In the genomic region with DNA sequence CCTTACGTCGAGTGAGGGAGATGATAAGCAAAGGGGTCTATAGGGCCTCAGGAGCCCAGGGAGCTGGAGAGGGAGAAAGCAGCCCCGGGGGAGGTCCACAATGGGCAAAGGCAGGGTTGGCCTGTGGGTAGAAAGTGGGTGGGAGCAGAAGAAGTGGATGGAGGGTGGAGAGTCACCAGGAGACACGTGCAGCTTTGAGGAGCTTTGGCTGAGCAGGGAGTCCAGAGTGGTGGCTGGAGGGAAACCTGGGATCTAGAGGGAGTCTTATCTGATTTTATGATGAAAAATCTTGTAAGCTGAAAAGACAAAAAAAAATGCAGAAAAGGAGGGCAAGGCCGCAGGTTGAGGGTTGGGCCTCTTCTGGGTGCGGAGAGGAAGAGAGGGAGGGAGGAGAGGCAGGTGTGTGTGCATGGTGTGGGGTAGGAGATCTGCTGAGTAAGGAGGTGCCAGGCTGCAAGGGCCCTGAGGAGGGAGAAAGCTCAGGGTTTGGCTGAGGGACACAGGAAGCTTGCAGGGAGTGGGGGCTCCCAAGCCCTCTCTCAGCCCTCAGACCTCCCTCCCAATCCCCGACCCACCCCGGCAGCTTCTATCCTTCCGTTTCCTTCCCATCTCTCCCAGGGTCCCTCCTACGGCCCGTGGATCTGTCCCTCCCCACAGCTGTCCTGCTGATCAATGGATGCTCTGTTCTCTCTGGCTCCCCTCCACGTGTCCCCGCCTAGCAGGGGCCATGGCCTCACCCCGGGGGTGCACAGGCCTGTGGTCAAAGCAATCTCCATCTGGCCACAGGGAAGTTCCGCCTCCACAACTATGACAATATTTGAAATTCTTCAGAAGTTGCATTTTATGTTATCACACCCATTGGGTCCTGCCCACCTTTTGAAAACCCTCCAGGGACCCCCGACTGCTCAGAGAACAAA, we compare ENCODE assay signal across 15 cellular contexts. TPM values are rescaled to one million over a fixed set of nuclear protein-coding genes. Genes with fewer than 3 reads are reported as not detected.
DNase-seq lines count a peak whose midpoint lies in the region; ATAC-seq and TF ChIP-seq lines count a peak whose summit lies in the region.
"Had no signal": no experiment of that assay in that cellular context is flagged by ENCODE, and none has a peak within 500 bp of the region (broad histone marks: within the 10 kb centered on the region; RNA-seq: fewer than 3 reads in every experiment).

No MANE protein-coding gene starts in this region.

- H2AFZ ChIP-seq in mammary epithelial cell (ENCODE audit: low read depth, low read length): peak overlapping the region; percentile 66
- H2AFZ ChIP-seq: parathyroid adenoma had no signal

- no peaks in the 10 kb centered on the region for H3K27me3 ChIP-seq in mammary epithelial cell (ENCODE audit: insufficient read depth, low read length)
- no peaks in the 10 kb centered on the region for H3K27me3 ChIP-seq in testis
- H3K27me3 ChIP-seq: vagina had no signal

- intact Hi-C loops in mammary epithelial cell (cut with micrococcal nuclease) (no loop called here), testis (cut with DNase I; ENCODE audit: low total_unique reads) (no loop called here)

- TF ChIP-seq CTCF in mammary epithelial cell (conservative IDR thresholded peaks at IDR 0.05 in 1 of 2, IDR thresholded peaks at IDR 0.05 in 1 of 2; ENCODE audit: extremely low read depth in 1 of 2, insufficient read depth in 1 of 2, low read depth in 1 of 2, low read length in 2 of 2) (no peak), testis (IDR thresholded peaks at IDR 0.05) (no peak)

- no peaks in the 10 kb centered on the region for H4K20me1 ChIP-seq in mammary epithelial cell (ENCODE audit: insufficient read depth, low read length)

- no peak overlapping the region for H3K27ac ChIP-seq in mammary epithelial cell (ENCODE audit: insufficient read depth, low read depth, low read length)
- no peak overlapping the region for H3K27ac ChIP-seq in testis
- H3K27ac ChIP-seq: parathyroid adenoma, SK-N-MC, vagina had no signal

- no peak overlapping the region for H3K9ac ChIP-seq in mammary epithelial cell (ENCODE audit: insufficient read depth, low read length)
- H3K9ac ChIP-seq: parathyroid adenoma had no signal

- no peak overlapping the region for H3K4me2 ChIP-seq in mammary epithelial cell (ENCODE audit: insufficient read depth, low read depth, low read length)

- H3K9me3 ChIP-seq in mammary epithelial cell (replicated peaks; ENCODE audit: insufficient read depth, low read length): no peaks in the 10 kb centered on the region
- H3K9me3 ChIP-seq in testis: no peaks in the 10 kb centered on the region
- H3K9me3 ChIP-seq: vagina had no signal

- BruUV-seq in mammary epithelial cell (replicated peaks; lab: Mats Ljungman, UMichigan): no TSS peak

- dilution Hi-C loops in mammary epithelial cell (cut with HindIII; ENCODE audit: low sequenced_read_pairs): no loop called here

- CTCF ChIA-PET in mammary epithelial cell (lab: Charles Lee; ENCODE audit: low non-redundant PET): interaction anchor here (0.6 kb wide), 1 partner anchor 11 kb away, joined by 4 read pairs; no protein-coding TSS in a partner anchor

- whole genome bisulfite sequencing in mammary epithelial cell (ENCODE audit: low coverage, missing lambda C conversion rate): 23% methylated on average over 8 of the region's 16 CpGs
- 41 to 45% methylated on average over 16 of the region's 16 CpGs for WGBS in testis, 2 donors

- H3K4me1 ChIP-seq in mammary epithelial cell (ENCODE audit: insufficient read depth, low read length): peaks cover 5% of the 10 kb centered on the region
- H3K4me1 ChIP-seq in testis: peaks cover 14% of the 10 kb centered on the region
- H3K4me1 ChIP-seq: parathyroid adenoma had no signal

- H3K4me3 ChIP-seq in mammary epithelial cell (replicated peaks in 1 of 3; ENCODE audit: insufficient read depth in 1 of 3, low read depth in 2 of 3, low read length in 3 of 3) (no peak overlapping the region), testis (no peak overlapping the region)
- H3K4me3 ChIP-seq: SK-N-MC, vagina had no signal

- ATAC-seq in HG02642 (IDR thresholded peaks at IDR 0.05; ENCODE audit: poor library complexity, unreplicated experiment): no peak
- ATAC-seq: activated CD8-positive, alpha-beta T cell treated with anti-CD3 and anti-CD28 coated beads for 36 hours had no signal

- DNase-seq in SKM-1 treated with dmso at 0.1 percent for 144 hours (lab: John Stamatoyannopoulos, UW; ENCODE audit: unreplicated experiment) (peak; percentile 25), SKM-1 (lab: John Stamatoyannopoulos, UW; ENCODE audit: unreplicated experiment) (no peak), mammary epithelial cell (no peak), medulla oblongata (ENCODE audit: extremely low spot score) (peak; percentile 90), testis (peak; percentile 31), SHP77 treated with DMSO at 0.1 percent for 48 hours (lab: John Stamatoyannopoulos, UW) (no peak)
- DNase-seq in activated T-cell treated with anti-CD3 and anti-CD28 coated beads, Interleukin-2, amount 50 U/mL, for 1 hour: no peak
- DNase-seq: activated CD8-positive, alpha-beta T cell treated with anti-CD3 and anti-CD28 coated beads for 36 hours; DND-41; NCI-H510A had no signal

- no peaks in the 10 kb centered on the region for H3K36me3 ChIP-seq in mammary epithelial cell (ENCODE audit: insufficient read depth, low read length)
- no peaks in the 10 kb centered on the region for H3K36me3 ChIP-seq in testis (ENCODE audit: low read depth, missing control alignments)
- H3K36me3 ChIP-seq: vagina had no signal

- in situ Hi-C loops in mammary epithelial cell (cut with MboI; ENCODE audit: low sequenced_read_pairs in 2 of 2): no loop called here

- H3K79me2 ChIP-seq in mammary epithelial cell (ENCODE audit: insufficient read depth, low read length): no peaks in the 10 kb centered on the region
- H3K79me2 ChIP-seq: parathyroid adenoma had no signal

- TF ChIP-seq POLR2A in testis (IDR thresholded peaks at IDR 0.05): no peak

RNA-seq across cellular contexts. Expression of a gene that starts 17.1 kb away (rescaled TPM):
- total RNA-seq in mammary epithelial cell: not detected
- polyA plus RNA-seq in mammary epithelial cell: not detected
- polyA minus RNA-seq in mammary epithelial cell: not detected
- 10 to 100 TPM in 1 of 2 donors, 1 to 10 TPM in 1; 9.3 to 17.5 TPM for total RNA-seq in testis
- 29.0 TPM for polyA plus RNA-seq in testis (ENCODE audit: insufficient read depth, low read depth, low replicate concordance)
- total RNA-seq: activated CD8-positive, alpha-beta T cell treated with anti-CD3 and anti-CD28 coated beads for 36 hours; epithelial cell of proximal tubule; vagina had no signal

RNA-seq across cellular contexts. Expression of a gene that starts 26.3 kb away (rescaled TPM):
- under 1 TPM; 0.40 to 0.83 TPM for total RNA-seq in mammary epithelial cell
- polyA plus RNA-seq in mammary epithelial cell: 0.41 TPM
- 2.3 TPM for polyA minus RNA-seq in mammary epithelial cell
- 1 to 10 TPM; 7.6 to 9.6 TPM for total RNA-seq in testis
- 5.2 TPM for polyA plus RNA-seq in testis (ENCODE audit: insufficient read depth, low read depth, low replicate concordance)
- total RNA-seq: activated CD8-positive, alpha-beta T cell treated with anti-CD3 and anti-CD28 coated beads for 36 hours had no signal

RNA-seq across cellular contexts. Expression of a gene that starts 59.4 kb away (rescaled TPM):
- not detected for total RNA-seq in mammary epithelial cell
- polyA plus RNA-seq in mammary epithelial cell: not detected
- not detected for polyA minus RNA-seq in mammary epithelial cell
- 1 to 10 TPM in 1 of 2 donors, under 1 TPM in 1; 0.87 to 1.2 TPM for total RNA-seq in testis
- polyA plus RNA-seq in testis (ENCODE audit: insufficient read depth, low read depth, low replicate concordance): 1.3 TPM
- total RNA-seq: activated CD8-positive, alpha-beta T cell treated with anti-CD3 and anti-CD28 coated beads for 36 hours; epithelial cell of proximal tubule had no signal

Comparison
In these comparisons a context has a peak if more than half of its experiments do, and no peak if none do; other contexts are left out.
1. DNase-seq: peak in SKM-1 treated with dmso at 0.1 percent for 144 hours (single experiment), medulla oblongata (single experiment) and testis (single experiment); none in SKM-1 (single experiment), mammary epithelial cell (single experiment), SHP77 treated with DMSO at 0.1 percent for 48 hours (single experiment) and activated T-cell treated with anti-CD3 and anti-CD28 coated beads, Interleukin-2, amount 50 U/mL, for 1 hour (single experiment).
2. RNA of a gene that starts 17.1 kb away (total RNA-seq): 9.3 to 17.5 TPM in testis; not detected in mammary epithelial cell; every median in the first group is over 10 times any median in the second.
3. RNA of a gene that starts 26.3 kb away (total RNA-seq): 7.6 to 9.6 TPM in testis; 0.40 to 0.83 TPM in mammary epithelial cell; every median in the first group is over 4 times any median in the second.